ENCODE assay signal across 17 cellular contexts in genomic region chr9:91066856-91067255, GRCh38.
DNase-seq lines count a peak whose midpoint lies in the region; ATAC-seq and TF ChIP-seq lines count a peak whose summit lies in the region.
"Had no signal": no experiment of that assay in that cellular context is flagged by ENCODE, and none has a peak within 500 bp of the region (broad histone marks: within the 10 kb centered on the region; RNA-seq: fewer than 3 reads in every experiment).

No MANE protein-coding gene starts in this region.

- intact Hi-C loops in cardiac septum (cut with DNase I), result no loop called here
- intact Hi-C loops in esophagus muscularis mucosa (cut with DNase I), result no loop called here

- ATAC-seq in activated CD8-positive, alpha-beta T cell treated with anti-CD3 and anti-CD28 coated beads, Interleukin-2, amount 10 ng/mL, durations not matched to agents 7 days and 5 days, result no peak
- ATAC-seq in GM21529 (IDR thresholded peaks at IDR 0.05; ENCODE audit: unreplicated experiment), result no peak
- ATAC-seq: CD8-positive, alpha-beta T cell had no signal

- TF ChIP-seq CTCF in right atrium auricular region (IDR thresholded peaks at IDR 0.05) (no peak), esophagus muscularis mucosa (IDR thresholded peaks at IDR 0.05) (no peak)

- no peak overlapping the region for H3K4me3 Mint-ChIP-seq in activated CD8-positive, alpha-beta T cell treated with anti-CD3 and anti-CD28 coated beads, Interleukin-2, amount 10 ng/mL, durations not matched to agents 7 days and 5 days
- H3K4me3 Mint-ChIP-seq: B cell; CD4-positive, CD25-positive, alpha-beta regulatory T cell; CD8-positive, alpha-beta T cell had no signal

- DNase-seq in right atrium auricular region (ENCODE audit: low spot score), result peak; percentile 49
- DNase-seq in cardiac septum (ENCODE audit: low spot score), result no peak
- DNase-seq in esophagus muscularis mucosa (ENCODE audit: extremely low spot score), result peak; percentile 85
- peak; percentile 24 for DNase-seq in ureter (ENCODE audit: low spot score)
- DNase-seq in activated CD8-positive, alpha-beta T cell treated with anti-CD3 and anti-CD28 coated beads, Interleukin-2, amount 10 ng/mL, durations not matched to agents 7 days and 5 days, result no peak
- DNase-seq: Caco-2; CD4-positive, CD25-positive, alpha-beta regulatory T cell; CD8-positive, alpha-beta T cell; DMS153; DND-41; GM23248; H7; HCEC 1CT had no signal

- H3K9me3 ChIP-seq in right atrium auricular region, result no peaks in the 10 kb centered on the region
- peaks cover 0 to 6% (median 0%) of the 10 kb centered on the region in 4 donors for H3K9me3 ChIP-seq in esophagus muscularis mucosa
- H3K9me3 ChIP-seq: Caco-2 had no signal

- H3K36me3 Mint-ChIP-seq in activated CD8-positive, alpha-beta T cell treated with anti-CD3 and anti-CD28 coated beads, Interleukin-2, amount 10 ng/mL, durations not matched to agents 7 days and 5 days (ENCODE audit: low read depth), result no peaks in the 10 kb centered on the region
- H3K36me3 Mint-ChIP-seq: CD4-positive, CD25-positive, alpha-beta regulatory T cell; CD8-positive, alpha-beta T cell had no signal

- H3K4me1 ChIP-seq in right atrium auricular region (peaks cover 0 to 8% of the 10 kb centered on the region in 2 donors), esophagus muscularis mucosa (peaks cover 0 to 6% (median 2%) of the 10 kb centered on the region in 4 donors)
- H3K4me1 ChIP-seq: BLaER1, Caco-2 had no signal

- POLR2A ChIA-PET in activated CD8-positive, alpha-beta T cell treated with anti-CD3 and anti-CD28 coated beads, Interleukin-2, amount 10 ng/mL, durations not matched to agents 7 days and 5 days (lab: Charles Lee), result no interaction called here

- CTCF ChIA-PET in activated CD8-positive, alpha-beta T cell treated with anti-CD3 and anti-CD28 coated beads, Interleukin-2, amount 10 ng/mL, durations not matched to agents 7 days and 5 days (lab: Charles Lee), result interaction anchor here (0.8 kb wide), 1 partner anchor 10 kb away, joined by 3 read pairs; no protein-coding TSS in a partner anchor

- TF ChIP-seq POLR2A in esophagus muscularis mucosa (IDR thresholded peaks at IDR 0.05; ENCODE audit: low read depth), result no peak

- H3K27ac Mint-ChIP-seq in activated CD8-positive, alpha-beta T cell treated with anti-CD3 and anti-CD28 coated beads, Interleukin-2, amount 10 ng/mL, durations not matched to agents 7 days and 5 days, result no peak overlapping the region
- H3K27ac Mint-ChIP-seq: B cell; CD4-positive, CD25-positive, alpha-beta regulatory T cell; CD8-positive, alpha-beta T cell had no signal

- H3K9me3 Mint-ChIP-seq in activated CD8-positive, alpha-beta T cell treated with anti-CD3 and anti-CD28 coated beads, Interleukin-2, amount 10 ng/mL, durations not matched to agents 7 days and 5 days (ENCODE audit: insufficient read depth), result peaks cover 6% of the 10 kb centered on the region

- H3K27me3 ChIP-seq in right atrium auricular region (no peaks in the 10 kb centered on the region), esophagus muscularis mucosa (no peaks in the 10 kb centered on the region)
- H3K27me3 ChIP-seq: BLaER1 had no signal

- peaks cover 15% of the 10 kb centered on the region for H3K4me1 Mint-ChIP-seq in activated CD8-positive, alpha-beta T cell treated with anti-CD3 and anti-CD28 coated beads, Interleukin-2, amount 10 ng/mL, durations not matched to agents 7 days and 5 days (ENCODE audit: low read depth)
- H3K4me1 Mint-ChIP-seq: B cell had no signal

- TF ChIP-seq EP300 in esophagus muscularis mucosa (IDR thresholded peaks at IDR 0.05), result no peak

- no peaks in the 10 kb centered on the region for H3K27me3 Mint-ChIP-seq in activated CD8-positive, alpha-beta T cell treated with anti-CD3 and anti-CD28 coated beads, Interleukin-2, amount 10 ng/mL, durations not matched to agents 7 days and 5 days (ENCODE audit: low read depth)

- WGBS in esophagus muscularis mucosa, result 89% methylated on average over 4 of the region's 4 CpGs

- H3K27ac ChIP-seq in right atrium auricular region (no peak overlapping the region), esophagus muscularis mucosa (replicated peaks in 1 of 4) (no peak overlapping the region)
- H3K27ac ChIP-seq: BLaER1, C4-2B, GM23248 had no signal

- H3K36me3 ChIP-seq in right atrium auricular region, result no peaks in the 10 kb centered on the region
- H3K36me3 ChIP-seq in esophagus muscularis mucosa, result no peaks in the 10 kb centered on the region
- H3K36me3 ChIP-seq: BLaER1 had no signal

- H3K4me3 ChIP-seq in right atrium auricular region, result no peak overlapping the region
- H3K4me3 ChIP-seq in esophagus muscularis mucosa, result no peak overlapping the region
- H3K4me3 ChIP-seq: BLaER1, GM23248 had no signal

Comparison
In these comparisons a context has a peak if more than half of its experiments do, and no peak if none do; other contexts are left out.
1. DNase-seq: peak in right atrium auricular region (single experiment), esophagus muscularis mucosa (single experiment) and ureter (single experiment); none in cardiac septum (single experiment) and activated CD8-positive, alpha-beta T cell treated with anti-CD3 and anti-CD28 coated beads, Interleukin-2, amount 10 ng/mL, durations not matched to agents 7 days and 5 days (single experiment).